ENCODE assay signal across 36 cellular contexts in genomic region chrX:26007462-26007861, GRCh38.
A peak's percentile ranks its signal among the peaks of the same experiment; 100 is the strongest.
DNase-seq lines count a peak whose midpoint lies in the region; ATAC-seq, FAIRE-seq and TF ChIP-seq lines count a peak whose summit lies in the region.
"Had no signal": no experiment of that assay in that cellular context is flagged by ENCODE, and none has a peak within 500 bp of the region (broad histone marks: within the 10 kb centered on the region; RNA-seq: fewer than 3 reads in every experiment).

No MANE protein-coding gene starts in this region.

- H2BK5ac ChIP-seq in IMR-90 (ENCODE audit: low read depth, low read length, poor library complexity, severe bottlenecking): no peak overlapping the region

- POLR2A ChIA-PET in HepG2 (lab: Yijun Ruan, JAX) (no interaction called here), IMR-90 (lab: Charles Lee; ENCODE audit: unreplicated experiment) (no interaction called here)

- no peak overlapping the region for H2BK120ac ChIP-seq in IMR-90 (ENCODE audit: low read depth, low read length)

- no peak overlapping the region for H3K4ac ChIP-seq in IMR-90 (ENCODE audit: low read depth, low read length)

- H4K20me1 ChIP-seq in HepG2 (ENCODE audit: insufficient read depth, low read length): no peaks in the 10 kb centered on the region
- no peaks in the 10 kb centered on the region for H4K20me1 ChIP-seq in IMR-90 (ENCODE audit: insufficient read depth, low read length)
- H4K20me1 ChIP-seq in astrocyte (ENCODE audit: insufficient read depth, low read length): no peaks in the 10 kb centered on the region
- H4K20me1 ChIP-seq: BLaER1; BLaER1 treated with 17β-estradiol and CSF1 and Interleukin-3, amounts not matched to agents 10 nM and 100 nM had no signal

- in situ Hi-C loops in HepG2 (cut with HindIII; ENCODE audit: extremely low pct_ligation_motif_present, low pct_unique_long_range_greater_than_20kb) (no loop called here), IMR-90 (cut with MboI; ENCODE audit: low sequenced_read_pairs) (no loop called here)

- no peak overlapping the region for H3K23ac ChIP-seq in IMR-90 (ENCODE audit: low read depth, low read length)

- H4K5ac ChIP-seq in IMR-90 (ENCODE audit: low read depth, low read length): no peak overlapping the region

- H3K36me3 ChIP-seq in HepG2 (replicated peaks in 1 of 2; ENCODE audit: control insufficient read depth in 1 of 2, insufficient read depth in 2 of 2, low read length in 2 of 2) (no peaks in the 10 kb centered on the region), right lobe of liver (no peaks in the 10 kb centered on the region), IMR-90 (ENCODE audit: control insufficient read depth, insufficient read depth, low read length) (no peaks in the 10 kb centered on the region), astrocyte (ENCODE audit: insufficient read depth, low read length) (no peaks in the 10 kb centered on the region), pancreas (no peaks in the 10 kb centered on the region), Peyer's patch (no peaks in the 10 kb centered on the region)
- H3K36me3 ChIP-seq: BE2C; BLaER1; BLaER1 treated with 17β-estradiol and CSF1 and Interleukin-3, amounts not matched to agents 10 nM and 100 nM had no signal

- WGBS in HepG2 (ENCODE audit: low lambda C conversion rate): 0% methylated on average over 2 of the region's 2 CpGs
- WGBS in right lobe of liver (ENCODE audit: insufficient coverage, low coverage, low lambda C conversion rate, missing lambda C conversion rate): 33% methylated on average over 2 of the region's 2 CpGs
- no CpG with 5 or more reads among the region's 2 CpGs for WGBS in IMR-90 (ENCODE audit: extremely low coverage in 2 of 2, insufficient read length in 1 of 2), 2 experiments
- WGBS in pancreas, 2 donors: 69 to 80% methylated on average over 2 of the region's 2 CpGs

- TF ChIP-seq POLR2A in HepG2 (IDR thresholded peaks at IDR 0.05; ENCODE audit: insufficient read depth in 1 of 2, low read depth in 2 of 2, low read length in 2 of 2) (no peak), right lobe of liver (IDR thresholded peaks at IDR 0.05) (no peak), IMR-90 (IDR thresholded peaks at IDR 0.05; ENCODE audit: low read depth, low read length) (no peak), Peyer's patch (IDR thresholded peaks at IDR 0.05) (no peak)

- no peak overlapping the region for H2BK20ac ChIP-seq in IMR-90 (ENCODE audit: low read depth, low read length)

- no peak for TF ChIP-seq CTCF in HepG2 (CRISPR knock-in tag; IDR thresholded peaks at IDR 0.05)
- TF ChIP-seq CTCF in right lobe of liver (IDR thresholded peaks at IDR 0.05): no peak
- no peak for TF ChIP-seq CTCF in IMR-90 (conservative IDR thresholded peaks at IDR 0.05; ENCODE audit: low read depth, low read length)
- TF ChIP-seq CTCF in astrocyte (IDR thresholded peaks at IDR 0.05; ENCODE audit: insufficient read depth, low read depth, low read length): no peak
- no peak for TF ChIP-seq CTCF in pancreas (IDR thresholded peaks at IDR 0.05)
- TF ChIP-seq CTCF in Peyer's patch (IDR thresholded peaks at IDR 0.05): no peak

- no peak overlapping the region for H4K91ac ChIP-seq in IMR-90 (ENCODE audit: insufficient read depth, low read depth, low read length)

- no peaks in the 10 kb centered on the region for H3K4me1 Mint-ChIP-seq in astrocyte (ENCODE audit: low read depth, unreplicated experiment)
- H3K4me1 Mint-ChIP-seq: B cell; CD14-positive monocyte; CD4-positive, alpha-beta memory T cell; CD4-positive, CD25-positive, alpha-beta regulatory T cell; CD8-positive, alpha-beta memory T cell had no signal

- H3K27me3 Mint-ChIP-seq in astrocyte (ENCODE audit: low read depth, unreplicated experiment): peaks cover 6% of the 10 kb centered on the region
- H3K27me3 Mint-ChIP-seq: B cell; CD4-positive, alpha-beta memory T cell; CD4-positive, alpha-beta T cell; CD4-positive, CD25-positive, alpha-beta regulatory T cell; CD8-positive, alpha-beta memory T cell had no signal

- H3K27ac ChIP-seq in HepG2 (ENCODE audit: extremely low read length, insufficient read depth, low read length): no peak overlapping the region
- H3K27ac ChIP-seq in right lobe of liver: no peak overlapping the region
- no peak overlapping the region for H3K27ac ChIP-seq in IMR-90 (ENCODE audit: insufficient read depth, low read length)
- H3K27ac ChIP-seq in astrocyte (ENCODE audit: low read depth, low read length): no peak overlapping the region
- no peak overlapping the region for H3K27ac ChIP-seq in pancreas
- no peak overlapping the region for H3K27ac ChIP-seq in Peyer's patch
- H3K27ac ChIP-seq: 22Rv1; A549; BLaER1; BLaER1 treated with 17β-estradiol and CSF1 and Interleukin-3, amounts not matched to agents 10 nM and 100 nM; C4-2B had no signal

- no TSS peak for BruUV-seq in HepG2 (replicated peaks; lab: Mats Ljungman, UMichigan)
- BruUV-seq in IMR-90 (replicated peaks; lab: Mats Ljungman, UMichigan): no TSS peak

- H3K27me3 ChIP-seq in HepG2 (ENCODE audit: control insufficient read depth in 1 of 2, insufficient read depth in 2 of 2, low read length in 2 of 2) (no peaks in the 10 kb centered on the region), right lobe of liver (no peaks in the 10 kb centered on the region), IMR-90 (ENCODE audit: control insufficient read depth, insufficient read depth, low read length) (no peaks in the 10 kb centered on the region), astrocyte (ENCODE audit: insufficient read depth, low read length) (no peaks in the 10 kb centered on the region), pancreas (no peaks in the 10 kb centered on the region), Peyer's patch (no peaks in the 10 kb centered on the region)
- H3K27me3 ChIP-seq: BE2C had no signal

- no peaks in the 10 kb centered on the region for H3K9me3 Mint-ChIP-seq in astrocyte (ENCODE audit: unreplicated experiment)
- H3K9me3 Mint-ChIP-seq: CD8-positive, alpha-beta T cell had no signal

- no peak overlapping the region for H3K18ac ChIP-seq in IMR-90 (ENCODE audit: low read depth, low read length)

- H2AK5ac ChIP-seq in IMR-90 (ENCODE audit: low read depth, low read length): no peak overlapping the region

- no peak overlapping the region for H2AK9ac ChIP-seq in IMR-90 (replicated peaks; ENCODE audit: low read depth, low read length, poor library complexity)

- no peak overlapping the region for H2BK15ac ChIP-seq in IMR-90 (ENCODE audit: low read depth, low read length)

- no peak for TF ChIP-seq EP300 in HepG2 (IDR thresholded peaks at IDR 0.05; ENCODE audit: low read depth in 2 of 2, low read length in 2 of 2)
- no peak for TF ChIP-seq EP300 in HepG2 (CRISPR knock-in tag; IDR thresholded peaks at IDR 0.05; ENCODE audit: borderline replicate concordance)

- H3K4me2 ChIP-seq in HepG2 (ENCODE audit: low read depth, low read length): no peak overlapping the region
- no peak overlapping the region for H3K4me2 ChIP-seq in IMR-90 (ENCODE audit: low read depth, low read length)
- H3K4me2 ChIP-seq in astrocyte (ENCODE audit: low read length): no peak overlapping the region
- H3K4me2 ChIP-seq: A549; BLaER1; BLaER1 treated with 17β-estradiol and CSF1 and Interleukin-3, amounts not matched to agents 10 nM and 100 nM had no signal

- dilution Hi-C loops in IMR-90 (cut with HindIII; ENCODE audit: low sequenced_read_pairs, unreplicated experiment): no loop called here

- no peak overlapping the region for H3K4me3 Mint-ChIP-seq in astrocyte (ENCODE audit: unreplicated experiment)
- H3K4me3 Mint-ChIP-seq: B cell; CD14-positive monocyte; CD4-positive, alpha-beta memory T cell; CD4-positive, alpha-beta T cell; CD4-positive, CD25-positive, alpha-beta regulatory T cell; CD8-positive, alpha-beta memory T cell; CD8-positive, alpha-beta T cell had no signal

- no peaks in the 10 kb centered on the region for H3K9me3 ChIP-seq in HepG2 (ENCODE audit: low read length)
- no peaks in the 10 kb centered on the region for H3K9me3 ChIP-seq in right lobe of liver
- peaks cover 5% of the 10 kb centered on the region; the same call in 1 of the 2 replicates for H3K9me3 ChIP-seq in IMR-90 (ENCODE audit: control insufficient read depth, insufficient read depth, low read length)
- no peaks in the 10 kb centered on the region for H3K9me3 ChIP-seq in astrocyte (ENCODE audit: insufficient read depth, low read depth, low read length)
- H3K9me3 ChIP-seq in pancreas: no peaks in the 10 kb centered on the region
- no peaks in the 10 kb centered on the region for H3K9me3 ChIP-seq in Peyer's patch
- H3K9me3 ChIP-seq: A549; BE2C; BLaER1; BLaER1 treated with 17β-estradiol and CSF1 and Interleukin-3, amounts not matched to agents 10 nM and 100 nM; Caco-2 had no signal

- H3K27ac Mint-ChIP-seq in astrocyte (ENCODE audit: unreplicated experiment): no peak overlapping the region
- H3K27ac Mint-ChIP-seq: B cell; CD14-positive monocyte; CD4-positive, alpha-beta memory T cell; CD4-positive, alpha-beta T cell; CD4-positive, CD25-positive, alpha-beta regulatory T cell; CD8-positive, alpha-beta memory T cell; CD8-positive, alpha-beta T cell had no signal

- ATAC-seq in HepG2: no peak
- ATAC-seq in right lobe of liver: no peak
- ATAC-seq in IMR-90 (ENCODE audit: low read depth): no peak
- no peak for ATAC-seq in pancreas
- ATAC-seq: A549; CD8-positive, alpha-beta T cell had no signal

- no peak for DNase-seq in HepG2 (ENCODE audit: low spot score)
- DNase-seq in right lobe of liver: no peak
- no peak for DNase-seq in IMR-90
- DNase-seq in astrocyte (ENCODE audit: low read depth): no peak
- no peak for DNase-seq in pancreas
- no peak for DNase-seq in Peyer's patch
- DNase-seq in activated CD8-positive, alpha-beta memory T cell treated with anti-CD3 and anti-CD28 coated beads, Interleukin-2, amount 50 U/mL, for 4 hours: no peak
- no peak for DNase-seq in stimulated activated CD4-positive, alpha-beta T cell treated with anti-CD3 and anti-CD28 coated beads, Interleukin-4, amount 100 ng/mL, for 1 hour
- DNase-seq: 8988T; ACHN; AML-193; BE2C; C1 segment of cervical spinal cord; Caco-2; Calu3; CD4-positive, alpha-beta memory T cell; CD4-positive, alpha-beta T cell; CD4-positive, CD25-positive, alpha-beta regulatory T cell; CD8-positive, alpha-beta memory T cell; CD8-positive, alpha-beta T cell; COR-L47; DMS 273 treated with DMSO at 0.1 percent for 48 hours; DMS153; DMS53; DMS79; DMS79 treated with DMSO at 0.1 percent for 48 hours; DND-41; EL had no signal

- H3K79me1 ChIP-seq in IMR-90 (ENCODE audit: low read depth in 1 of 2, low read length in 2 of 2): no peaks in the 10 kb centered on the region

- no peak overlapping the region for H3K56ac ChIP-seq in IMR-90 (ENCODE audit: extremely low read depth, insufficient read depth, low read length)

- H3K4me1 ChIP-seq in HepG2 (ENCODE audit: insufficient read depth, low read length): no peaks in the 10 kb centered on the region
- H3K4me1 ChIP-seq in right lobe of liver: no peaks in the 10 kb centered on the region
- H3K4me1 ChIP-seq in IMR-90 (ENCODE audit: control insufficient read depth, insufficient read depth, low read length): no peaks in the 10 kb centered on the region
- H3K4me1 ChIP-seq in astrocyte (ENCODE audit: insufficient read depth, low read length): no peaks in the 10 kb centered on the region
- no peaks in the 10 kb centered on the region for H3K4me1 ChIP-seq in pancreas
- H3K4me1 ChIP-seq in Peyer's patch: no peaks in the 10 kb centered on the region
- H3K4me1 ChIP-seq: A549, BE2C, BLaER1, Caco-2 had no signal

- FAIRE-seq in HepG2 (lab: Jason Lieb, UNC) (no peak), astrocyte (lab: Jason Lieb, UNC) (peak; percentile 65), pancreas (lab: Jason Lieb, UNC) (peak; percentile 32)
- FAIRE-seq: A549, D721Med had no signal

- no peaks in the 10 kb centered on the region for H3K36me3 Mint-ChIP-seq in astrocyte (ENCODE audit: low read depth, unreplicated experiment)
- H3K36me3 Mint-ChIP-seq: CD14-positive monocyte; CD4-positive, alpha-beta memory T cell; CD4-positive, CD25-positive, alpha-beta regulatory T cell; CD8-positive, alpha-beta memory T cell; CD8-positive, alpha-beta T cell had no signal

- no peak overlapping the region for H4K8ac ChIP-seq in IMR-90 (ENCODE audit: low read depth in 2 of 2, low read length in 2 of 2)

- H2AFZ ChIP-seq in HepG2 (ENCODE audit: low read length) (no peak overlapping the region), IMR-90 (replicated peaks; ENCODE audit: low read length, poor library complexity) (no peak overlapping the region), astrocyte (ENCODE audit: low read depth, low read length) (no peak overlapping the region)

- H3K9me1 ChIP-seq in IMR-90 (ENCODE audit: insufficient read depth, low read length): no peaks in the 10 kb centered on the region

- CTCF ChIA-PET in HepG2 (lab: Yijun Ruan, JAX; ENCODE audit: low intra/inter-chr PET ratio, low total read pairs) (no interaction called here), IMR-90 (lab: Yijun Ruan, JAX) (no interaction called here)

- no peak overlapping the region for H3K14ac ChIP-seq in IMR-90 (replicated peaks; ENCODE audit: low read depth, low read length)

- H3K4me3 ChIP-seq in HepG2 (replicated peaks in 1 of 3; ENCODE audit: insufficient read depth in 1 of 3, low read depth in 2 of 3, low read length in 3 of 3) (no peak overlapping the region), right lobe of liver (no peak overlapping the region), IMR-90 (ENCODE audit: insufficient read depth, low read depth, low read length) (no peak overlapping the region), astrocyte (ENCODE audit: insufficient read depth, low read depth, low read length) (no peak overlapping the region), pancreas (no peak overlapping the region), Peyer's patch (no peak overlapping the region)
- H3K4me3 ChIP-seq: A549; BLaER1; BLaER1 treated with 17β-estradiol and CSF1 and Interleukin-3, amounts not matched to agents 10 nM and 100 nM had no signal

- intact Hi-C loops in HepG2 (cut with micrococcal nuclease; ENCODE audit: unreplicated experiment) (no loop called here), right lobe of liver (cut with DNase I) (no loop called here), IMR-90 (cut with micrococcal nuclease) (no loop called here), pancreas (cut with DNase I) (no loop called here)

- H3K9ac ChIP-seq in HepG2 (ENCODE audit: insufficient read depth, low read depth, low read length): no peak overlapping the region
- H3K9ac ChIP-seq in IMR-90 (ENCODE audit: low read depth, low read length): no peak overlapping the region
- H3K9ac ChIP-seq in astrocyte (ENCODE audit: low read length): no peak overlapping the region
- H3K9ac ChIP-seq: BLaER1; BLaER1 treated with 17β-estradiol and CSF1 and Interleukin-3, amounts not matched to agents 10 nM and 100 nM had no signal

- H3K79me2 ChIP-seq in HepG2 (ENCODE audit: insufficient read depth, low read length) (no peaks in the 10 kb centered on the region), astrocyte (ENCODE audit: insufficient read depth, low read length) (no peaks in the 10 kb centered on the region)

- TF ChIP-seq RAD21 in HepG2 (CRISPR knock-in tag; IDR thresholded peaks at IDR 0.05) (no peak), IMR-90 (IDR thresholded peaks at IDR 0.05; ENCODE audit: low read length) (no peak)
